ENCODE assay signal across 4 cellular contexts in the genomic region with DNA sequence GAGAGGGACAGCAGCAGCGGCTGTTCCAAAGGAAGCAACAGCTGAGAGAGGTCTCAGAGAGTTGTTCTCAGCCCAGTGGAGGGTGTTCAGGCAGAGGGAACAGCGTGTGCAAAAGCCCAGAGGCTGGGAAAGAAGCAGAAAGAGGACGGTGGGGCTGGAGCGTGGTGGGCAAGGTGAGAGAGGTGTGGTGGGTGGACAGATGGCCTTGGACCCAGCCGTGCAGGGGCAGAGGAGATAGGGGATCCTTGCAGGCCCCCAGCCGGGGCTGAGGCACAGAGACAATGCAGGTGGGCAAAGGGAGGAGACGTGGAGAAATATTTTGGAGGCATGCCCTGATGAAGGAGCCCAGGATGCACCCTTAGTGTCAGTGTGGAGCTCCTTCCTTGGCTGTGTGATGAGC. TPM values are rescaled to one million over a fixed set of nuclear protein-coding genes. Genes with fewer than 3 reads are reported as not detected.
"Had no signal": no experiment of that assay in that cellular context is flagged by ENCODE, and none has a peak within 500 bp of the region (broad histone marks: within the 10 kb centered on the region; RNA-seq: fewer than 3 reads in every experiment).

No MANE protein-coding gene starts in this region.

RNA-seq across cellular contexts. Expression of a gene that starts 58.4 kb away (rescaled TPM):
- total RNA-seq: GM23338, H1, HT-29, IMR-90 had no signal
- polyA plus RNA-seq: GM23338, H1, IMR-90 had no signal
